Comparison of ENCODE assay signal across 21 cellular contexts in genomic region chr10:70650104-70650503, GRCh38. TPM values are rescaled to one million over a fixed set of nuclear protein-coding genes. Genes with fewer than 3 reads are reported as not detected.
"Had no signal": no experiment of that assay in that cellular context is flagged by ENCODE, and none has a peak within 500 bp of the region (broad histone marks: within the 10 kb centered on the region; RNA-seq: fewer than 3 reads in every experiment).

No MANE protein-coding gene starts in this region.

- H3K27me3 ChIP-seq: heart left ventricle, right atrium auricular region, sigmoid colon, stomach, transverse colon had no signal

- H3K36me3 ChIP-seq: heart left ventricle, right atrium auricular region, sigmoid colon, stomach, thoracic aorta, transverse colon had no signal

- H3K4me3 ChIP-seq: heart left ventricle, right atrium auricular region, sigmoid colon, skin epidermis, stomach, thoracic aorta, transverse colon had no signal

- H3K27ac ChIP-seq: heart left ventricle, right atrium auricular region, sigmoid colon, stomach, thoracic aorta, transverse colon had no signal

- H3K4me1 ChIP-seq: sigmoid colon, transverse colon had no signal

- H3K9me3 ChIP-seq: right atrium auricular region, sigmoid colon, thoracic aorta, transverse colon had no signal

- DNase-seq: dermis blood vessel endothelial cell; erythroblast; heart left ventricle; hippocampal formation; posterior cingulate gyrus; sigmoid colon; stimulated activated CD4-positive, alpha-beta T cell treated with anti-CD3 and anti-CD28 coated beads, Interleukin-2, amount 100 ng/mL, for 24 hours; stimulated activated CD4-positive, alpha-beta T cell treated with anti-CD3 and anti-CD28 coated beads, Interleukin-4, amount 100 ng/mL, for 4 hours; stimulated activated naive CD4-positive, alpha-beta T cell; stomach; substantia nigra; transverse colon had no signal

RNA-seq across cellular contexts. Expression of gene ADAMTS14, which starts 22.2 kb away (rescaled TPM):
- total RNA-seq: lung microvascular endothelial cell, right atrium auricular region had no signal

RNA-seq across cellular contexts. Expression of gene PRF1, which starts 47.6 kb away (rescaled TPM):
- total RNA-seq: dermis blood vessel endothelial cell, frontal cortex, glomerular endothelial cell, lung microvascular endothelial cell, myocyte, neural crest cell, osteocyte had no signal
